ENCODE assay signal across 8 cellular contexts in the genomic region with DNA sequence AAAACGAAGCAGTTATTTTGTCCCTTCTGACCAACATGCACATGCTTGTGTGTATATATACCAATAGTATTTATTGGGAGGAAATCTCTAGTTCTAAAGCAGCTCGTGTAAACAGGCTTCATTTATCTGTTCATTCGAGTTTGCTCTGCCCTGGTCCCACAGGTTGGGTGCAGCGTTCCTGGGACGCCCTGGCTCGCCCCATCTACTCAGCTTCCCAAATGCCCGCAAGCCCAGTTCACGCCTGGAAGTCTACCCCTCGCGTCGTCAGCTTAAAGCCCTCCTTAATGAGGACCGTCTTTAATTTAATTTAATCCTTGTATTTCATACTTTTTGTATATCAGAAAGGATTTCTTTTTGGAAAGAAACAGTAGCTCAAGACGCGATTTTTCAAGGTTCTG. TPM values are rescaled to one million over a fixed set of nuclear protein-coding genes. Genes with fewer than 3 reads are reported as not detected.
DNase-seq lines count a peak whose midpoint lies in the region; ATAC-seq and TF ChIP-seq lines count a peak whose summit lies in the region.

No MANE protein-coding gene starts in this region.

- H3K4me3 ChIP-seq in mammary epithelial cell (replicated peaks in 1 of 3; ENCODE audit: insufficient read depth in 1 of 3, low read depth in 2 of 3, low read length in 3 of 3), result peak overlapping the region; percentile 78 to 97 (median 90)
- H3K4me3 ChIP-seq in lower lobe of right lung, result peak overlapping the region; percentile 70
- H3K4me3 ChIP-seq in upper lobe of right lung, result peak overlapping the region; percentile 69

- TF ChIP-seq CTCF in mammary epithelial cell (conservative IDR thresholded peaks at IDR 0.05 in 1 of 2, IDR thresholded peaks at IDR 0.05 in 1 of 2; ENCODE audit: extremely low read depth in 1 of 2, insufficient read depth in 1 of 2, low read depth in 1 of 2, low read length in 2 of 2) (no peak), lower lobe of right lung (IDR thresholded peaks at IDR 0.05) (no peak), upper lobe of right lung (IDR thresholded peaks at IDR 0.05) (no peak)

- H3K27me3 ChIP-seq in mammary epithelial cell (ENCODE audit: insufficient read depth, low read length) (no peaks in the 10 kb centered on the region), lower lobe of right lung (ENCODE audit: low read depth) (no peaks in the 10 kb centered on the region), upper lobe of right lung (no peaks in the 10 kb centered on the region)

- intact Hi-C loops in mammary epithelial cell (cut with micrococcal nuclease), result loop anchor here (2.0 kb wide), 1 partner anchor 45 kb away; a partner anchor contains a TSS
- intact Hi-C loops in lower lobe of right lung (cut with DNase I), result no loop called here
- intact Hi-C loops in upper lobe of right lung (cut with DNase I), result no loop called here

- H3K36me3 ChIP-seq in mammary epithelial cell (ENCODE audit: insufficient read depth, low read length) (peaks cover 4% of the 10 kb centered on the region), lower lobe of right lung (peaks cover 6% of the 10 kb centered on the region), upper lobe of right lung (no peaks in the 10 kb centered on the region)

- H3K27ac ChIP-seq in mammary epithelial cell (ENCODE audit: insufficient read depth, low read depth, low read length) (peak overlapping the region; percentile 70), lower lobe of right lung (peak overlapping the region; percentile 77), upper lobe of right lung (peak overlapping the region; percentile 78)

- H3K4me1 ChIP-seq in mammary epithelial cell (ENCODE audit: insufficient read depth, low read length), result peaks cover 13% of the 10 kb centered on the region
- peaks cover 16% of the 10 kb centered on the region for H3K4me1 ChIP-seq in lower lobe of right lung
- H3K4me1 ChIP-seq in upper lobe of right lung, result peaks cover 17% of the 10 kb centered on the region

- peak overlapping the region; percentile 98 for H3K4me2 ChIP-seq in mammary epithelial cell (ENCODE audit: insufficient read depth, low read depth, low read length)

- CTCF ChIA-PET in mammary epithelial cell (lab: Charles Lee; ENCODE audit: low non-redundant PET), result no interaction called here

- no peak for DNase-seq in activated T-cell treated with anti-CD3 and anti-CD28 coated beads, Interleukin-2, amount 50 U/mL, for 72 hours
- DNase-seq in activated T-cell treated with anti-CD3 and anti-CD28 coated beads, Interleukin-2, amount 50 U/mL, for 1 hour, result no peak
- peak; percentile 23 for DNase-seq in mammary epithelial cell
- DNase-seq in lower lobe of right lung, result no peak
- DNase-seq in upper lobe of right lung, result no peak
- DNase-seq in NCI-H345 treated with DMSO at 0.1 percent for 48 hours (lab: John Stamatoyannopoulos, UW; ENCODE audit: unreplicated experiment), result no peak
- DNase-seq in iPS-NIHi7 (ENCODE audit: extremely low spot score), result no peak

- H2AFZ ChIP-seq in mammary epithelial cell (ENCODE audit: low read depth, low read length), result peak overlapping the region; percentile 93

- dilution Hi-C loops in mammary epithelial cell (cut with HindIII; ENCODE audit: low sequenced_read_pairs), result no loop called here

- H3K36me3 Mint-ChIP-seq in activated T-cell treated with anti-CD3 and anti-CD28 coated beads, Interleukin-2, amount 50 U/mL, for 72 hours (ENCODE audit: insufficient read depth in 2 of 2), result no peaks in the 10 kb centered on the region

- H3K9ac ChIP-seq in mammary epithelial cell (ENCODE audit: insufficient read depth, low read length), result peak overlapping the region; percentile 88

- peaks cover 16% of the 10 kb centered on the region for H3K4me1 Mint-ChIP-seq in activated T-cell treated with anti-CD3 and anti-CD28 coated beads, Interleukin-2, amount 50 U/mL, for 72 hours (ENCODE audit: low read depth)

- in situ Hi-C loops in mammary epithelial cell (cut with MboI; ENCODE audit: low sequenced_read_pairs in 2 of 2), result no loop called here

- H3K27me3 Mint-ChIP-seq in activated T-cell treated with anti-CD3 and anti-CD28 coated beads, Interleukin-2, amount 50 U/mL, for 72 hours (ENCODE audit: low read depth), result peaks cover 23% of the 10 kb centered on the region

- H3K27ac Mint-ChIP-seq in activated T-cell treated with anti-CD3 and anti-CD28 coated beads, Interleukin-2, amount 50 U/mL, for 72 hours, result no peak overlapping the region

- WGBS in mammary epithelial cell (ENCODE audit: low coverage, missing lambda C conversion rate), result 2% methylated on average over 14 of the region's 14 CpGs

- peak overlapping the region; percentile 80 to 81 for H3K4me3 Mint-ChIP-seq in activated T-cell treated with anti-CD3 and anti-CD28 coated beads, Interleukin-2, amount 50 U/mL, for 72 hours

- ATAC-seq in activated T-cell treated with anti-CD3 and anti-CD28 coated beads, Interleukin-2, amount 50 U/mL, for 72 hours (replicated peaks in 1 of 2), result peak in 1 of 2 donors; percentile 20
- ATAC-seq in lower lobe of right lung, result peak in 1 of 2 donors; percentile 46
- ATAC-seq in upper lobe of right lung, result no peak
- ATAC-seq in HG03439 (IDR thresholded peaks at IDR 0.05; ENCODE audit: unreplicated experiment), result no peak

- no TSS peak for BruUV-seq in mammary epithelial cell (replicated peaks; lab: Mats Ljungman, UMichigan)

- H3K9me3 Mint-ChIP-seq in activated T-cell treated with anti-CD3 and anti-CD28 coated beads, Interleukin-2, amount 50 U/mL, for 72 hours, result no peaks in the 10 kb centered on the region

- no peaks in the 10 kb centered on the region for H4K20me1 ChIP-seq in mammary epithelial cell (ENCODE audit: insufficient read depth, low read length)

- peaks cover 39% of the 10 kb centered on the region for H3K79me2 ChIP-seq in mammary epithelial cell (ENCODE audit: insufficient read depth, low read length)

- H3K9me3 ChIP-seq in mammary epithelial cell (replicated peaks; ENCODE audit: insufficient read depth, low read length) (no peaks in the 10 kb centered on the region), lower lobe of right lung (no peaks in the 10 kb centered on the region), upper lobe of right lung (no peaks in the 10 kb centered on the region)

RNA-seq across cellular contexts. Expression of a gene that starts 0.6 kb away (rescaled TPM):
- under 1 TPM; 0.35 to 0.48 TPM for total RNA-seq in activated T-cell treated with anti-CD3 and anti-CD28 coated beads, Interleukin-2, amount 50 U/mL, for 72 hours
- total RNA-seq in mammary epithelial cell, result 10 to 100 TPM; 27.2 to 44.5 TPM
- polyA plus RNA-seq in mammary epithelial cell, result 30.7 TPM
- polyA minus RNA-seq in mammary epithelial cell, result 30.0 TPM
- 14.9 TPM for total RNA-seq in lower lobe of right lung
- total RNA-seq in upper lobe of right lung, result 17.3 TPM

RNA-seq across cellular contexts. Expression of a gene that starts 45.1 kb away (rescaled TPM):
- total RNA-seq in activated T-cell treated with anti-CD3 and anti-CD28 coated beads, Interleukin-2, amount 50 U/mL, for 72 hours, result 10 to 100 TPM; 38.8 to 40.2 TPM
- 10 to 100 TPM; 40.5 to 48.7 TPM for total RNA-seq in mammary epithelial cell
- polyA plus RNA-seq in mammary epithelial cell, result 9.0 TPM
- 20.3 TPM for polyA minus RNA-seq in mammary epithelial cell
- total RNA-seq in lower lobe of right lung, result 45.0 TPM
- 45.4 TPM for total RNA-seq in upper lobe of right lung

RNA-seq across cellular contexts. Expression of a gene that starts 49.9 kb away (rescaled TPM):
- 10 to 100 TPM; 61.1 to 71.7 TPM for total RNA-seq in activated T-cell treated with anti-CD3 and anti-CD28 coated beads, Interleukin-2, amount 50 U/mL, for 72 hours
- total RNA-seq in mammary epithelial cell (10 to 100 TPM; 34.3 to 46.7 TPM), lower lobe of right lung (10.4 TPM), upper lobe of right lung (8.2 TPM)
- 15.5 TPM for polyA plus RNA-seq in mammary epithelial cell
- 30.7 TPM for polyA minus RNA-seq in mammary epithelial cell

Comparison
In these comparisons a context has a peak if more than half of its experiments do, and no peak if none do; other contexts are left out.
1. RNA of a gene that starts 0.6 kb away (total RNA-seq): 27.2 to 44.5 TPM in mammary epithelial cell, 17.3 TPM in upper lobe of right lung (single experiment) and 14.9 TPM in lower lobe of right lung (single experiment); 0.35 to 0.48 TPM in activated T-cell treated with anti-CD3 and anti-CD28 coated beads, Interleukin-2, amount 50 U/mL, for 72 hours; every median in the first group is over 10 times any median in the second.
2. Peak in every context shown above with its lines, with median percentiles within 50 percentile points of each other: H3K27ac ChIP-seq and H3K4me3 ChIP-seq.